Comparison of ENCODE assay signal across 13 cellular contexts in the genomic region with DNA sequence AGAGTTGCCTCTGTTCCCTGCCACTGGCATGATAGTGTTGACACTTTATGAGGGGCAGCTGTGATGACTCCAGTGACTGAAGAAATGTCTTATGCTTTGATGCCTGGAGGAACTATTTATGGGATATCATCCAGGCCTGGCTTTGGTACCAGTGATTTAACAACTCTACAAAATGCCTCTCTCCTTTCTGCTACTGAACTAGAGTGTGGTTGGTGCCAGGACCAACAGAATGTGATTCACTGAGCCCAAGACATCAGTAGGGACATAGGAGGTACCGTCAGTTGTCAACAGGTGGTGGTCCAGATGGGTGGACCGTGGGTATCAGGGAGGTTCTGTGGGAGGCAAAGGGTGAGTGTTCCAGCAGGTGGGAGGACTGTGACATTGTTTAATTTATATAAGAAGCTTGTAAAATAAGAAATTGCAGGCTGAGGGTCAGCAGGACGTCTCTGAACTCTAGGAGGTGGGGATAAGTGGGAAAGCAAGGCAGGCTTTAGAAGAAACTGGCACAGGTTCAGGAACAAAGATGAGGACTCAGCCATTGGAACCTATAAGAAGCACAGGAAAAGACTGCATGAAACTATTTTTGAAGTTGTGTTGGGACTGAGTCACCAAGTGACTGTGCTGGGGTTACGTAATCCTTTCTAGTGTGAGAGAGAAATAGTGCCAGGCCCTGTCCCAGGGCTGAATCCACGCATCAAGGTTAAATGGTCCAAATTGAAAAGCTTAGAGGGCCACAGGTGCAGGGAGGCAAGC. TPM values are rescaled to one million over a fixed set of nuclear protein-coding genes. Genes with fewer than 3 reads are reported as not detected.
DNase-seq lines count a peak whose midpoint lies in the region; ATAC-seq and FAIRE-seq lines count a peak whose summit lies in the region.
"Had no signal": no experiment of that assay in that cellular context is flagged by ENCODE, and none has a peak within 500 bp of the region (broad histone marks: within the 10 kb centered on the region; RNA-seq: fewer than 3 reads in every experiment).

No MANE protein-coding gene starts in this region.

- H3K4me1 ChIP-seq in skeletal muscle satellite cell (ENCODE audit: control insufficient read depth, insufficient read depth, low read length) (peaks cover 10% of the 10 kb centered on the region), HAP-1 (no peaks in the 10 kb centered on the region)

- H3K4me2 ChIP-seq in skeletal muscle satellite cell (ENCODE audit: low read length), result peak overlapping the region; percentile 19

- no peaks in the 10 kb centered on the region for H3K36me3 ChIP-seq in skeletal muscle satellite cell (ENCODE audit: insufficient read depth, low read length)
- no peaks in the 10 kb centered on the region for H3K36me3 ChIP-seq in HAP-1 (replicated peaks)
- H3K36me3 ChIP-seq: SJSA1 had no signal

- H3K9me3 ChIP-seq in skeletal muscle satellite cell (replicated peaks; ENCODE audit: low read length), result no peaks in the 10 kb centered on the region
- no peaks in the 10 kb centered on the region for H3K9me3 ChIP-seq in HAP-1
- H3K9me3 ChIP-seq: SJSA1 had no signal

- DNase-seq in HK-2 (ENCODE audit: unreplicated experiment) (peak; percentile 20), T1000 (lab: John Stamatoyannopoulos, UW) (peak; percentile 7), glomerular endothelial cell (ENCODE audit: extremely low read depth, low read depth, low spot score) (peak; percentile 39), GM19239 (ENCODE audit: insufficient read length, low spot score) (no peak), NCI-H146 (lab: John Stamatoyannopoulos, UW) (no peak), HAP-1 (ENCODE audit: low spot score in 2 of 2) (no peak)
- DNase-seq: activated naive CD8-positive, alpha-beta T cell treated with anti-CD3 and anti-CD28 coated beads, Interleukin-2, amount 10 ng/mL, durations not matched to agents 7 days and 5 days; naive B cell had no signal

- H3K27me3 ChIP-seq in skeletal muscle satellite cell (ENCODE audit: control insufficient read depth, insufficient read depth, low read length), result no peaks in the 10 kb centered on the region
- peaks cover under 1% of the 10 kb centered on the region; the same call in 1 of the 2 replicates for H3K27me3 ChIP-seq in HAP-1 (ENCODE audit: low read depth)
- H3K27me3 ChIP-seq: SJSA1 had no signal

- in situ Hi-C loops in HAP-1 (cut with MboI; ENCODE audit: low sequenced_read_pairs), result no loop called here

- H3K9ac ChIP-seq in skeletal muscle satellite cell (ENCODE audit: low read depth, low read length), result no peak overlapping the region

- no peak for FAIRE-seq in GM19239 (lab: Jason Lieb, UNC)
- FAIRE-seq: GM18507 had no signal

- no peak for ATAC-seq in GM19324 (IDR thresholded peaks at IDR 0.05; ENCODE audit: low FRiP score, unreplicated experiment)
- ATAC-seq: stimulated activated memory B cell treated with anti-CD40 and anti-IgM and Interleukin-4, amounts not matched to agents 10 μg/mL and 1 μg/mL and 100 μg/mL, for 72 hours had no signal

- H3K4me3 ChIP-seq in skeletal muscle satellite cell (ENCODE audit: low read length) (no peak overlapping the region), HAP-1 (no peak overlapping the region)
- H3K4me3 ChIP-seq: SJSA1 had no signal

RNA-seq across cellular contexts. Expression of a gene that starts 28.5 kb away (rescaled TPM):
- 0.70 and 3.4 TPM in 2 replicates for total RNA-seq in glomerular endothelial cell
- under 0.01 and 0.66 TPM in 2 replicates for total RNA-seq in skeletal muscle satellite cell (2012; rRNA removed)
- total RNA-seq: activated naive CD8-positive, alpha-beta T cell treated with anti-CD3 and anti-CD28 coated beads, Interleukin-2, amount 10 ng/mL, durations not matched to agents 7 days and 5 days; SJSA1 had no signal

Comparison
In these comparisons a context has a peak if more than half of its experiments do, and no peak if none do; other contexts are left out.
1. DNase-seq: peak in HK-2 (single experiment), T1000 (single experiment) and glomerular endothelial cell (single experiment); none in GM19239 (single experiment), NCI-H146 (single experiment) and HAP-1 (0 of 2).